In the genomic region with DNA sequence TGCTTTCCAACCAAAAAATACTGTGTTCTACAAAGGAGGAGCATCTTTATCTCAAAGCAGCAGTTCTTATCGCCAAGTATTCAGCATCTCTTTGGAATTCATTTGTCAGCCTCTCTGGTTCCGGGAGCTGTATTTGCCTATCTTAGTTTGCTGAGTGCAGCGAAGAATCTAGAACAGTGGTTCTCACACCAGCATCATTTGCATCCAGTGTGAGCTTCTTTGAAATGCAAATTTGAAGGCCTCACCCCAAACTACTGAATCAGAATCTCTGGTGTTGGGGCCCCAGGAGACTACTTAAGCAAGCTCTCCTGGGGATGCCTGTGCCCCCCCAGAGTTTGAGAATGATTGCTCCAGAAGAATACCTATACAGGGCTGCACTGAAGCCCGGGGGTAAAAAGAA, we compare ENCODE assay signal across 1 cellular context.
A peak's percentile ranks its signal among the peaks of the same experiment; 100 is the strongest.
TF ChIP-seq lines count a peak whose summit lies in the region.

No MANE protein-coding gene starts in this region.

TF ChIP-seq in K562, 482 proteins besides CTCF, POLR2A, EP300 and RAD21 (continued from another document):
- TF ChIP-seq, protein P1, sequence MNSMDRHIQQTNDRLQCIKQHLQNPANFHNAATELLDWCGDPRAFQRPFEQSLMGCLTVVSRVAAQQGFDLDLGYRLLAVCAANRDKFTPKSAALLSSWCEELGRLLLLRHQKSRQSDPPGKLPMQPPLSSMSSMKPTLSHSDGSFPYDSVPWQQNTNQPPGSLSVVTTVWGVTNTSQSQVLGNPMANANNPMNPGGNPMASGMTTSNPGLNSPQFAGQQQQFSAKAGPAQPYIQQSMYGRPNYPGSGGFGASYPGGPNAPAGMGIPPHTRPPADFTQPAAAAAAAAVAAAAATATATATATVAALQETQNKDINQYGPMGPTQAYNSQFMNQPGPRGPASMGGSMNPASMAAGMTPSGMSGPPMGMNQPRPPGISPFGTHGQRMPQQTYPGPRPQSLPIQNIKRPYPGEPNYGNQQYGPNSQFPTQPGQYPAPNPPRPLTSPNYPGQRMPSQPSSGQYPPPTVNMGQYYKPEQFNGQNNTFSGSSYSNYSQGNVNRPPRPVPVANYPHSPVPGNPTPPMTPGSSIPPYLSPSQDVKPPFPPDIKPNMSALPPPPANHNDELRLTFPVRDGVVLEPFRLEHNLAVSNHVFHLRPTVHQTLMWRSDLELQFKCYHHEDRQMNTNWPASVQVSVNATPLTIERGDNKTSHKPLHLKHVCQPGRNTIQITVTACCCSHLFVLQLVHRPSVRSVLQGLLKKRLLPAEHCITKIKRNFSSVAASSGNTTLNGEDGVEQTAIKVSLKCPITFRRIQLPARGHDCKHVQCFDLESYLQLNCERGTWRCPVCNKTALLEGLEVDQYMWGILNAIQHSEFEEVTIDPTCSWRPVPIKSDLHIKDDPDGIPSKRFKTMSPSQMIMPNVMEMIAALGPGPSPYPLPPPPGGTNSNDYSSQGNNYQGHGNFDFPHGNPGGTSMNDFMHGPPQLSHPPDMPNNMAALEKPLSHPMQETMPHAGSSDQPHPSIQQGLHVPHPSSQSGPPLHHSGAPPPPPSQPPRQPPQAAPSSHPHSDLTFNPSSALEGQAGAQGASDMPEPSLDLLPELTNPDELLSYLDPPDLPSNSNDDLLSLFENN (IDR thresholded peaks at IDR 0.05; ENCODE audit: low read depth in 2 of 2, low read length in 2 of 2), result 0 out of 4 replicates have a peak, but pooled peaks of 1 of the 2 experiments have one; percentile 8
- TF ChIP-seq HDAC1 (IDR thresholded peaks at IDR 0.05), result 0 out of 4 replicates have a peak, but pooled peaks of 1 of the 2 experiments have one; percentile 45
- TF ChIP-seq ZNF133 (CRISPR knock-in tag; IDR thresholded peaks at IDR 0.05), result no peak
- no peak for TF ChIP-seq ZNF41 (CRISPR knock-in tag; conservative IDR thresholded peaks at IDR 0.05)
- TF ChIP-seq, protein P2, sequence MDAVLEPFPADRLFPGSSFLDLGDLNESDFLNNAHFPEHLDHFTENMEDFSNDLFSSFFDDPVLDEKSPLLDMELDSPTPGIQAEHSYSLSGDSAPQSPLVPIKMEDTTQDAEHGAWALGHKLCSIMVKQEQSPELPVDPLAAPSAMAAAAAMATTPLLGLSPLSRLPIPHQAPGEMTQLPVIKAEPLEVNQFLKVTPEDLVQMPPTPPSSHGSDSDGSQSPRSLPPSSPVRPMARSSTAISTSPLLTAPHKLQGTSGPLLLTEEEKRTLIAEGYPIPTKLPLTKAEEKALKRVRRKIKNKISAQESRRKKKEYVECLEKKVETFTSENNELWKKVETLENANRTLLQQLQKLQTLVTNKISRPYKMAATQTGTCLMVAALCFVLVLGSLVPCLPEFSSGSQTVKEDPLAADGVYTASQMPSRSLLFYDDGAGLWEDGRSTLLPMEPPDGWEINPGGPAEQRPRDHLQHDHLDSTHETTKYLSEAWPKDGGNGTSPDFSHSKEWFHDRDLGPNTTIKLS (IDR thresholded peaks at IDR 0.05; ENCODE audit: borderline replicate concordance, low read depth), result peak; percentile 53; the same call in 1 of the 2 replicates
- peak; percentile 60 for TF ChIP-seq TCF3 (CRISPR knock-in tag; IDR thresholded peaks at IDR 0.05)
- TF ChIP-seq SNIP1 (IDR thresholded peaks at IDR 0.05; ENCODE audit: low read depth), result no peak
- TF ChIP-seq GATA2 (CRISPR knock-in tag; IDR thresholded peaks at IDR 0.05), result peak; percentile 36; the same call in 1 of the 2 replicates
- peak; percentile 42 to 78; a peak in 3 of 4 replicates for TF ChIP-seq KDM1A (IDR thresholded peaks at IDR 0.05)
- TF ChIP-seq FOXM1 (IDR thresholded peaks at IDR 0.05; ENCODE audit: low read depth), result peak; percentile 50; the same call in 1 of the 2 replicates
- no peak for TF ChIP-seq FOXM1 (CRISPR knock-in tag; IDR thresholded peaks at IDR 0.05; ENCODE audit: low read depth)
- no peak for TF ChIP-seq ASH1L (IDR thresholded peaks at IDR 0.05; ENCODE audit: borderline replicate concordance, low read depth, partially characterized antibody)
- TF ChIP-seq SOX6 (IDR thresholded peaks at IDR 0.05), result peak; percentile 42; the same call in 1 of the 2 replicates
